Comparison of ENCODE assay signal across 7 cellular contexts in genomic region chr9:37408933-37409710, GRCh38. TPM values are rescaled to one million over a fixed set of nuclear protein-coding genes. Genes with fewer than 3 reads are reported as not detected.
A peak's percentile ranks its signal among the peaks of the same experiment; 100 is the strongest.
DNase-seq lines count a peak whose midpoint lies in the region; ATAC-seq and TF ChIP-seq lines count a peak whose summit lies in the region.

No MANE protein-coding gene starts in this region.

- TF ChIP-seq CTCF in WERI-Rb-1 (IDR thresholded peaks at IDR 0.05; ENCODE audit: low read depth, low read length) (no peak), thyroid gland (IDR thresholded peaks at IDR 0.05) (no peak)

- ATAC-seq in GM19452 (IDR thresholded peaks at IDR 0.05; ENCODE audit: unreplicated experiment) (peak; percentile 88), HG03432 (IDR thresholded peaks at IDR 0.05; ENCODE audit: unreplicated experiment) (peak; percentile 87)

- no peaks in the 10 kb centered on the region for H3K36me3 ChIP-seq in WERI-Rb-1
- no peaks in the 10 kb centered on the region for H3K36me3 ChIP-seq in thyroid gland

- H3K27me3 ChIP-seq in WERI-Rb-1 (ENCODE audit: insufficient read depth, low read depth, severe bottlenecking) (no peaks in the 10 kb centered on the region), thyroid gland (no peaks in the 10 kb centered on the region)

- intact Hi-C loops in thyroid gland (cut with DNase I) = no loop called here

- H3K4me3 ChIP-seq in WERI-Rb-1 (ENCODE audit: low read depth, low read length) = no peak overlapping the region
- no peak overlapping the region for H3K4me3 ChIP-seq in thyroid gland (replicated peaks in 1 of 3)

- DNase-seq in activated T-cell treated with anti-CD3 and anti-CD28 coated beads for 1 hour (ENCODE audit: low read depth) (peak; percentile 28), WERI-Rb-1 (no peak), NCI-H146 (lab: John Stamatoyannopoulos, UW) (no peak), thyroid gland (no peak)
- DNase-seq in stimulated activated CD4-positive, alpha-beta T cell treated with anti-CD3 and anti-CD28 coated beads, TNF-alpha, amount 100 ng/mL, for 24 hours (ENCODE audit: low read depth in 3 of 3) = peak; percentile 17 to 70 (median 55)

- H3K27ac ChIP-seq in WERI-Rb-1 (no peak overlapping the region), thyroid gland (no peak overlapping the region)

- 73 to 90% methylated on average over 18 to 21 of the region's 22 CpGs for WGBS in thyroid gland, 2 donors

- no peaks in the 10 kb centered on the region for H3K9me3 ChIP-seq in WERI-Rb-1 (ENCODE audit: severe bottlenecking)
- H3K9me3 ChIP-seq in thyroid gland = no peaks in the 10 kb centered on the region

- TF ChIP-seq POLR2A in thyroid gland (IDR thresholded peaks at IDR 0.05) = no peak

- H3K4me1 ChIP-seq in thyroid gland = no peaks in the 10 kb centered on the region

RNA-seq across cellular contexts. Expression of gene GRHPR, which starts 13.4 kb away (rescaled TPM):
- total RNA-seq in thyroid gland = 100 to 1,000 TPM in 2 of 4 donors, 10 to 100 TPM in 2; 79.5 to 157 (median 126) TPM

RNA-seq across cellular contexts. Expression of gene ZBTB5, which starts 56.1 kb away (rescaled TPM):
- 10 to 100 TPM; 19.2 to 26.8 (median 22.3) TPM for total RNA-seq in thyroid gland

Comparison
In these comparisons a context has a peak if more than half of its experiments do, and no peak if none do; other contexts are left out.
1. DNase-seq: peak in activated T-cell treated with anti-CD3 and anti-CD28 coated beads for 1 hour (single experiment) and stimulated activated CD4-positive, alpha-beta T cell treated with anti-CD3 and anti-CD28 coated beads, TNF-alpha, amount 100 ng/mL, for 24 hours (3 of 3); none in WERI-Rb-1 (single experiment), NCI-H146 (single experiment) and thyroid gland (0 of 2).